ENCODE assay signal across 12 cellular contexts in the genomic region with DNA sequence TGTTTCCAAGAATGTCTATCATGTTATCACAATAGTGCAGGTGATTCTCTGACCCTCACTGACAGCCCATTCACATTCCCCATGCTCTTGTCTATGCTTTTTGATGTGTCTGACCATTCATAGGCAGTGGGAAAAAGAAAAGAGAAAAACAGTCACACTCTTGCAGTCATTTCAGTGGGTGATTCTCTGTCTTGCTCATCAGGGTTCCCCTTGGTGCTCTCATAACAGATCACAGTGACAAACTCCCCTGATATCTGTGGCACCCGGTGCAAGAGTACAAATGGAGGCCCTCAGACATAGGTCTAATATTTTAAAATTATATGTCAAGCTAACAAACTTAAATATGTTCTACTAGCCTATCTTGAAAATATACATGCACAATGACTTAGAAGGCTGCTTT.
A peak's percentile ranks its signal among the peaks of the same experiment; 100 is the strongest.
DNase-seq lines count a peak whose midpoint lies in the region; ATAC-seq and TF ChIP-seq lines count a peak whose summit lies in the region.
"Had no signal": no experiment of that assay in that cellular context is flagged by ENCODE, and none has a peak within 500 bp of the region (broad histone marks: within the 10 kb centered on the region; RNA-seq: fewer than 3 reads in every experiment).

No MANE protein-coding gene starts in this region.

- DNase-seq in right atrium auricular region (ENCODE audit: low spot score) (no peak), left cardiac atrium (no peak), posterior vena cava (ENCODE audit: low spot score) (no peak), NCI-H1092 (lab: John Stamatoyannopoulos, UW) (no peak), foreskin melanocyte (no peak)
- no peak for DNase-seq in effector memory CD8-positive, alpha-beta T cell
- DNase-seq: activated gamma-delta T cell treated with Interleukin-2 at 50 U/mL for 16 hours, BE2C, MV-4-11, retina had no signal

- H3K27ac Mint-ChIP-seq in effector memory CD8-positive, alpha-beta T cell, result peak overlapping the region; percentile 59 to 92
- peak overlapping the region; percentile 76 for H3K27ac Mint-ChIP-seq in stimulated activated naive CD8-positive, alpha-beta T cell treated with anti-CD3 and anti-CD28 coated beads, Interleukin-15, Interleukin-2, amounts not matched to agents 100 ng/mL and 50 ng/mL, for 24 hours

- no peaks in the 10 kb centered on the region for H3K27me3 Mint-ChIP-seq in effector memory CD8-positive, alpha-beta T cell
- no peaks in the 10 kb centered on the region for H3K27me3 Mint-ChIP-seq in stimulated activated naive CD8-positive, alpha-beta T cell treated with anti-CD3 and anti-CD28 coated beads, Interleukin-15, Interleukin-2, amounts not matched to agents 100 ng/mL and 50 ng/mL, for 24 hours

- H3K36me3 Mint-ChIP-seq in effector memory CD8-positive, alpha-beta T cell (ENCODE audit: insufficient read depth), result no peaks in the 10 kb centered on the region
- no peaks in the 10 kb centered on the region for H3K36me3 Mint-ChIP-seq in stimulated activated naive CD8-positive, alpha-beta T cell treated with anti-CD3 and anti-CD28 coated beads, Interleukin-15, Interleukin-2, amounts not matched to agents 100 ng/mL and 50 ng/mL, for 24 hours (ENCODE audit: low read depth)

- peak overlapping the region; percentile 40 to 44 for H3K27ac ChIP-seq in right atrium auricular region

- H3K4me1 Mint-ChIP-seq in effector memory CD8-positive, alpha-beta T cell (ENCODE audit: low read depth in 2 of 2), result peaks cover 16 to 17% of the 10 kb centered on the region in 2 donors
- peaks cover 61% of the 10 kb centered on the region for H3K4me1 Mint-ChIP-seq in stimulated activated naive CD8-positive, alpha-beta T cell treated with anti-CD3 and anti-CD28 coated beads, Interleukin-15, Interleukin-2, amounts not matched to agents 100 ng/mL and 50 ng/mL, for 24 hours (ENCODE audit: low read depth)

- TF ChIP-seq CTCF in right atrium auricular region (IDR thresholded peaks at IDR 0.05), result no peak

- no peaks in the 10 kb centered on the region for H3K9me3 Mint-ChIP-seq in effector memory CD8-positive, alpha-beta T cell
- H3K9me3 Mint-ChIP-seq in stimulated activated naive CD8-positive, alpha-beta T cell treated with anti-CD3 and anti-CD28 coated beads, Interleukin-15, Interleukin-2, amounts not matched to agents 100 ng/mL and 50 ng/mL, for 24 hours, result no peaks in the 10 kb centered on the region

- intact Hi-C loops in left cardiac atrium (cut with DNase I) (loop anchor here in 1 of 2 donors (5.0 kb wide), 1 partner anchor 73 kb away; a partner anchor contains a TSS), posterior vena cava (cut with DNase I) (no loop called here)

- H3K9me3 ChIP-seq in right atrium auricular region, result no peaks in the 10 kb centered on the region
- H3K9me3 ChIP-seq: BE2C had no signal

- H3K4me3 Mint-ChIP-seq in effector memory CD8-positive, alpha-beta T cell, result no peak overlapping the region
- H3K4me3 Mint-ChIP-seq in stimulated activated naive CD8-positive, alpha-beta T cell treated with anti-CD3 and anti-CD28 coated beads, Interleukin-15, Interleukin-2, amounts not matched to agents 100 ng/mL and 50 ng/mL, for 24 hours, result no peak overlapping the region

- H3K4me1 ChIP-seq in right atrium auricular region, result peaks cover 0 to 48% of the 10 kb centered on the region in 2 donors

- no peaks in the 10 kb centered on the region for H3K27me3 ChIP-seq in right atrium auricular region
- H3K27me3 ChIP-seq: BE2C had no signal

- no peak overlapping the region for H3K4me3 ChIP-seq in right atrium auricular region

- no peaks in the 10 kb centered on the region for H3K36me3 ChIP-seq in right atrium auricular region
- H3K36me3 ChIP-seq: BE2C had no signal

- ATAC-seq in left cardiac atrium (no peak), HG02588 (IDR thresholded peaks at IDR 0.05; ENCODE audit: unreplicated experiment) (peak; percentile 48)
- no peak for ATAC-seq in effector memory CD8-positive, alpha-beta T cell (replicated peaks)
